ENCODE assay signal across 21 cellular contexts in the genomic region with DNA sequence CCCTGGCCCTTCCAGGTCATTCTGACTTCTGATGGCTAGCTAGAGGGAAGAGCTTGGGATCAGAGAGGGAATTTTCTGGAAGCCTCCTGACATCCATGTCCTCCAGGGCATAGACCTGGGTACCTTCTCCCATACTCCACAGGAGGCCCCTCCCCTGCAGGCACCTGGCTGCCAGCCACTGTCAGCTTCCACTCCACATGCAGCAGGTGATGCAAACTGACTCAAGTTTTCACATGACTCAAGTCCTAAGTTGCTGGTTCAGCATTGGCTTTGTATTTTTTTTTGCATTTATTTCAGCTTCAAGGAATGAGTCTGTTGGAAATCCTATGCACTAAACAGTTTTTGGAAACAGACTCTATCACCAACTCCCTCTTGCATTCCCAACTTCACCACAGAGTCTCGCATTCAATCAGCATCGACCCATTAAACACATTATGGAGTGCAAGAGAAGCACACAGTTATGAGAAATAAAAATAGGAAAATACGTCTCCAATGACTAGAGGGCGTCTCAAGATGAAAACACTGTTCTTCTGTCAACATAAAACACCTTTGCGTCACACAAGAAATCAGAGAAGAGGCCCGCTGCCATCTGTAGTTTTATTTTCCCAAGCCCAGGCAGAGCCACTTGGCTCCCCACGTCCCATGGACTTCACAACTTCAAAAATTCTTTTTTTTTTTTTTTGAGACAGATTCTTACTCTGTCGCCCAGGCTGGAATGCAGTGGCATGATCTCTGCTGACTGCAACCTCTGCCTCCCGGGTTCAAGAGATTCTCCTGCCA.
DNase-seq lines count a peak whose midpoint lies in the region; ATAC-seq and TF ChIP-seq lines count a peak whose summit lies in the region.
"Had no signal": no experiment of that assay in that cellular context is flagged by ENCODE, and none has a peak within 500 bp of the region (broad histone marks: within the 10 kb centered on the region; RNA-seq: fewer than 3 reads in every experiment).

No MANE protein-coding gene starts in this region.

- no peak for TF ChIP-seq POLR2A in esophagus muscularis mucosa (IDR thresholded peaks at IDR 0.05; ENCODE audit: low read depth)
- TF ChIP-seq POLR2A in thyroid gland (IDR thresholded peaks at IDR 0.05) = no peak

- no peak for ATAC-seq in activated naive CD8-positive, alpha-beta T cell treated with anti-CD3 and anti-CD28 coated beads, Interleukin-2, amount 50 U/mL, for 24 hours
- ATAC-seq: gastroesophageal sphincter, HepG2 had no signal

- H3K4me1 ChIP-seq in esophagus muscularis mucosa (peaks cover 0 to 9% (median 5%) of the 10 kb centered on the region in 4 donors), thyroid gland (peaks cover 0 to 14% of the 10 kb centered on the region in 2 donors)
- H3K4me1 ChIP-seq: gastroesophageal sphincter had no signal

- H3K27me3 Mint-ChIP-seq in activated naive CD8-positive, alpha-beta T cell = no peaks in the 10 kb centered on the region
- H3K27me3 Mint-ChIP-seq in activated naive CD8-positive, alpha-beta T cell treated with anti-CD3 and anti-CD28 coated beads, Interleukin-2, amount 50 U/mL, for 24 hours = no peaks in the 10 kb centered on the region
- peaks cover 6% of the 10 kb centered on the region for H3K27me3 Mint-ChIP-seq in mesothelial cell of epicardium (ENCODE audit: low read depth)

- peaks cover 2% of the 10 kb centered on the region for H3K36me3 Mint-ChIP-seq in activated naive CD8-positive, alpha-beta T cell
- no peaks in the 10 kb centered on the region for H3K36me3 Mint-ChIP-seq in activated naive CD8-positive, alpha-beta T cell treated with anti-CD3 and anti-CD28 coated beads, Interleukin-2, amount 50 U/mL, for 24 hours (ENCODE audit: low read depth)
- H3K36me3 Mint-ChIP-seq in mesothelial cell of epicardium = no peaks in the 10 kb centered on the region

- TF ChIP-seq CTCF in VCaP (conservative IDR thresholded peaks at IDR 0.05) (no peak), esophagus muscularis mucosa (IDR thresholded peaks at IDR 0.05) (no peak), thyroid gland (IDR thresholded peaks at IDR 0.05) (no peak), mesothelial cell of epicardium (IDR thresholded peaks at IDR 0.05; ENCODE audit: unreplicated experiment) (no peak)

- H3K36me3 ChIP-seq in esophagus muscularis mucosa = no peaks in the 10 kb centered on the region
- no peaks in the 10 kb centered on the region for H3K36me3 ChIP-seq in thyroid gland
- H3K36me3 ChIP-seq: cardiac muscle cell, gastroesophageal sphincter had no signal

- H3K27me3 ChIP-seq in esophagus muscularis mucosa = no peaks in the 10 kb centered on the region
- H3K27me3 ChIP-seq in thyroid gland = no peaks in the 10 kb centered on the region
- H3K27me3 ChIP-seq: cardiac muscle cell, gastroesophageal sphincter had no signal

- H3K9me3 ChIP-seq in esophagus muscularis mucosa (no peaks in the 10 kb centered on the region), thyroid gland (no peaks in the 10 kb centered on the region)
- H3K9me3 ChIP-seq: gastroesophageal sphincter had no signal

- intact Hi-C loops in esophagus muscularis mucosa (cut with DNase I) = no loop called here
- intact Hi-C loops in thyroid gland (cut with DNase I) = no loop called here

- H3K27ac Mint-ChIP-seq in activated naive CD8-positive, alpha-beta T cell = peak overlapping the region; percentile 75
- H3K27ac Mint-ChIP-seq in activated naive CD8-positive, alpha-beta T cell treated with anti-CD3 and anti-CD28 coated beads, Interleukin-2, amount 50 U/mL, for 24 hours = no peak overlapping the region
- no peak overlapping the region for H3K27ac Mint-ChIP-seq in mesothelial cell of epicardium

- H3K4me3 ChIP-seq in esophagus muscularis mucosa (no peak overlapping the region), thyroid gland (replicated peaks in 1 of 3) (no peak overlapping the region)
- H3K4me3 ChIP-seq: cardiac muscle cell, gastroesophageal sphincter had no signal

- DNase-seq in activated naive CD8-positive, alpha-beta T cell treated with anti-CD3 and anti-CD28 coated beads, Interleukin-2, amount 50 U/mL, for 24 hours = no peak
- DNase-seq in esophagus muscularis mucosa (ENCODE audit: extremely low spot score) = peak; percentile 79
- no peak for DNase-seq in thyroid gland
- DNase-seq in stimulated activated CD4-positive, alpha-beta T cell treated with anti-CD3 and anti-CD28 coated beads, Interleukin-4, amount 100 ng/mL, for 1 hour = no peak
- DNase-seq in NCI-H69 (lab: John Stamatoyannopoulos, UW) = no peak
- DNase-seq in mesothelial cell of epicardium (ENCODE audit: low spot score in 2 of 2, unreplicated experiment in 2 of 2) = no peak
- DNase-seq: activated T-cell treated with anti-CD3 and anti-CD28 coated beads, Interleukin-2, amount 50 U/mL, for 48 hours; DMS153; GF-D8; islet precursor cell; NCI-H1417 treated with DMSO at 0.1 percent for 48 hours; NCI-H526; retina; SHP77; stimulated activated CD4-positive, alpha-beta T cell treated with anti-CD3 and anti-CD28 coated beads, Interleukin-12 subunit alpha, Interleukin-12 subunit beta, amount 100 ng/mL, for 4 hours had no signal

- H3K27ac ChIP-seq in VCaP (peak overlapping the region; percentile 27), esophagus muscularis mucosa (replicated peaks in 1 of 4) (no peak overlapping the region), thyroid gland (peak overlapping the region in 2 of 3 donors; percentile 22 to 31)
- H3K27ac ChIP-seq: cardiac muscle cell, epithelial cell of prostate, gastroesophageal sphincter had no signal

- no peak for TF ChIP-seq EP300 in esophagus muscularis mucosa (IDR thresholded peaks at IDR 0.05)

- peaks cover 80% of the 10 kb centered on the region for H3K4me1 Mint-ChIP-seq in activated naive CD8-positive, alpha-beta T cell (ENCODE audit: low read depth)
- H3K4me1 Mint-ChIP-seq in activated naive CD8-positive, alpha-beta T cell treated with anti-CD3 and anti-CD28 coated beads, Interleukin-2, amount 50 U/mL, for 24 hours = peaks cover 36% of the 10 kb centered on the region
- peaks cover 18% of the 10 kb centered on the region for H3K4me1 Mint-ChIP-seq in mesothelial cell of epicardium

- no peaks in the 10 kb centered on the region for H3K9me3 Mint-ChIP-seq in activated naive CD8-positive, alpha-beta T cell (ENCODE audit: low read depth)
- no peaks in the 10 kb centered on the region for H3K9me3 Mint-ChIP-seq in activated naive CD8-positive, alpha-beta T cell treated with anti-CD3 and anti-CD28 coated beads, Interleukin-2, amount 50 U/mL, for 24 hours
- no peaks in the 10 kb centered on the region for H3K9me3 Mint-ChIP-seq in mesothelial cell of epicardium

- 80% methylated on average over 9 of the region's 9 CpGs for WGBS in esophagus muscularis mucosa
- WGBS in thyroid gland, 2 donors = 48 to 68% methylated on average over 9 of the region's 9 CpGs

- H3K4me3 Mint-ChIP-seq in activated naive CD8-positive, alpha-beta T cell = peak overlapping the region; percentile 42
- H3K4me3 Mint-ChIP-seq in activated naive CD8-positive, alpha-beta T cell treated with anti-CD3 and anti-CD28 coated beads, Interleukin-2, amount 50 U/mL, for 24 hours = no peak overlapping the region
- no peak overlapping the region for H3K4me3 Mint-ChIP-seq in mesothelial cell of epicardium

Comparison
In these comparisons a context has a peak if more than half of its experiments do, and no peak if none do; other contexts are left out.
1. H3K27ac ChIP-seq: peak in VCaP (single experiment) and thyroid gland (2 of 3); none in esophagus muscularis mucosa (0 of 4).